In the genomic region with DNA sequence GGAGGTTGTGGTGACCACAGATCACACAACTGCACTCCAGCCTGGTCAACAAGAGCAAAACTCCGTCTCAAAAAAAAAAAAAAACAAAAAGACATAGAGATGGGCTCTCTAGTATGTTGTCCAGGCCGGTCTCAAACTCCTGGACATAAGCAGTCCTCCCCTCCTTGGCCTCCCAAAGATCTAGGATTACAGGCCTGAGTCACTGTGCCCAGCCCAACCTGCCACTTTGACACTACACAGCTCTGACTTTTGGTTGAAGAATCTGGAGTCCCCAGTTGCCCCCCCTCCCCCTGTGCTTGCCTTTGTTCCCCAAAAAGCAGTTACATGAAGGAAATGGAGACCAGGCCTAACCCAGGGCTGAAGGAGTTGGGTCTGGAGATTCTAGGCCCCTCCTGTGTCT, we compare ENCODE assay signal across 1 cellular context.
TF ChIP-seq lines count a peak whose summit lies in the region.

No MANE protein-coding gene starts in this region.

TF ChIP-seq in HEK293, 187 proteins besides CTCF, POLR2A, EP300 and RAD21 (continued from another document):
- TF ChIP-seq, protein P1, sequence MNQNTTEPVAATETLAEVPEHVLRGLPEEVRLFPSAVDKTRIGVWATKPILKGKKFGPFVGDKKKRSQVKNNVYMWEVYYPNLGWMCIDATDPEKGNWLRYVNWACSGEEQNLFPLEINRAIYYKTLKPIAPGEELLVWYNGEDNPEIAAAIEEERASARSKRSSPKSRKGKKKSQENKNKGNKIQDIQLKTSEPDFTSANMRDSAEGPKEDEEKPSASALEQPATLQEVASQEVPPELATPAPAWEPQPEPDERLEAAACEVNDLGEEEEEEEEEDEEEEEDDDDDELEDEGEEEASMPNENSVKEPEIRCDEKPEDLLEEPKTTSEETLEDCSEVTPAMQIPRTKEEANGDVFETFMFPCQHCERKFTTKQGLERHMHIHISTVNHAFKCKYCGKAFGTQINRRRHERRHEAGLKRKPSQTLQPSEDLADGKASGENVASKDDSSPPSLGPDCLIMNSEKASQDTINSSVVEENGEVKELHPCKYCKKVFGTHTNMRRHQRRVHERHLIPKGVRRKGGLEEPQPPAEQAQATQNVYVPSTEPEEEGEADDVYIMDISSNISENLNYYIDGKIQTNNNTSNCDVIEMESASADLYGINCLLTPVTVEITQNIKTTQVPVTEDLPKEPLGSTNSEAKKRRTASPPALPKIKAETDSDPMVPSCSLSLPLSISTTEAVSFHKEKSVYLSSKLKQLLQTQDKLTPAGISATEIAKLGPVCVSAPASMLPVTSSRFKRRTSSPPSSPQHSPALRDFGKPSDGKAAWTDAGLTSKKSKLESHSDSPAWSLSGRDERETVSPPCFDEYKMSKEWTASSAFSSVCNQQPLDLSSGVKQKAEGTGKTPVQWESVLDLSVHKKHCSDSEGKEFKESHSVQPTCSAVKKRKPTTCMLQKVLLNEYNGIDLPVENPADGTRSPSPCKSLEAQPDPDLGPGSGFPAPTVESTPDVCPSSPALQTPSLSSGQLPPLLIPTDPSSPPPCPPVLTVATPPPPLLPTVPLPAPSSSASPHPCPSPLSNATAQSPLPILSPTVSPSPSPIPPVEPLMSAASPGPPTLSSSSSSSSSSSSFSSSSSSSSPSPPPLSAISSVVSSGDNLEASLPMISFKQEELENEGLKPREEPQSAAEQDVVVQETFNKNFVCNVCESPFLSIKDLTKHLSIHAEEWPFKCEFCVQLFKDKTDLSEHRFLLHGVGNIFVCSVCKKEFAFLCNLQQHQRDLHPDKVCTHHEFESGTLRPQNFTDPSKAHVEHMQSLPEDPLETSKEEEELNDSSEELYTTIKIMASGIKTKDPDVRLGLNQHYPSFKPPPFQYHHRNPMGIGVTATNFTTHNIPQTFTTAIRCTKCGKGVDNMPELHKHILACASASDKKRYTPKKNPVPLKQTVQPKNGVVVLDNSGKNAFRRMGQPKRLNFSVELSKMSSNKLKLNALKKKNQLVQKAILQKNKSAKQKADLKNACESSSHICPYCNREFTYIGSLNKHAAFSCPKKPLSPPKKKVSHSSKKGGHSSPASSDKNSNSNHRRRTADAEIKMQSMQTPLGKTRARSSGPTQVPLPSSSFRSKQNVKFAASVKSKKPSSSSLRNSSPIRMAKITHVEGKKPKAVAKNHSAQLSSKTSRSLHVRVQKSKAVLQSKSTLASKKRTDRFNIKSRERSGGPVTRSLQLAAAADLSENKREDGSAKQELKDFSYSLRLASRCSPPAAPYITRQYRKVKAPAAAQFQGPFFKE (tag by site-specific recombination; IDR thresholded peaks at IDR 0.05; ENCODE audit: borderline replicate concordance) = no peak
- TF ChIP-seq, protein P2, sequence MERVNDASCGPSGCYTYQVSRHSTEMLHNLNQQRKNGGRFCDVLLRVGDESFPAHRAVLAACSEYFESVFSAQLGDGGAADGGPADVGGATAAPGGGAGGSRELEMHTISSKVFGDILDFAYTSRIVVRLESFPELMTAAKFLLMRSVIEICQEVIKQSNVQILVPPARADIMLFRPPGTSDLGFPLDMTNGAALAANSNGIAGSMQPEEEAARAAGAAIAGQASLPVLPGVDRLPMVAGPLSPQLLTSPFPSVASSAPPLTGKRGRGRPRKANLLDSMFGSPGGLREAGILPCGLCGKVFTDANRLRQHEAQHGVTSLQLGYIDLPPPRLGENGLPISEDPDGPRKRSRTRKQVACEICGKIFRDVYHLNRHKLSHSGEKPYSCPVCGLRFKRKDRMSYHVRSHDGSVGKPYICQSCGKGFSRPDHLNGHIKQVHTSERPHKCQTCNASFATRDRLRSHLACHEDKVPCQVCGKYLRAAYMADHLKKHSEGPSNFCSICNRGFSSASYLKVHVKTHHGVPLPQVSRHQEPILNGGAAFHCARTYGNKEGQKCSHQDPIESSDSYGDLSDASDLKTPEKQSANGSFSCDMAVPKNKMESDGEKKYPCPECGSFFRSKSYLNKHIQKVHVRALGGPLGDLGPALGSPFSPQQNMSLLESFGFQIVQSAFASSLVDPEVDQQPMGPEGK (tag by site-specific recombination; IDR thresholded peaks at IDR 0.05) = peak; percentile 52
- 0 out of 2 replicates have a peak, but pooled peaks have one; percentile 20 for TF ChIP-seq ZNF600 (tag by site-specific recombination; IDR thresholded peaks at IDR 0.05)
- no peak for TF ChIP-seq ZNF48 (tag by site-specific recombination; IDR thresholded peaks at IDR 0.05)
- TF ChIP-seq ZNF138 (tag by site-specific recombination; IDR thresholded peaks at IDR 0.05; ENCODE audit: borderline replicate concordance) = no peak
- TF ChIP-seq, protein P3, sequence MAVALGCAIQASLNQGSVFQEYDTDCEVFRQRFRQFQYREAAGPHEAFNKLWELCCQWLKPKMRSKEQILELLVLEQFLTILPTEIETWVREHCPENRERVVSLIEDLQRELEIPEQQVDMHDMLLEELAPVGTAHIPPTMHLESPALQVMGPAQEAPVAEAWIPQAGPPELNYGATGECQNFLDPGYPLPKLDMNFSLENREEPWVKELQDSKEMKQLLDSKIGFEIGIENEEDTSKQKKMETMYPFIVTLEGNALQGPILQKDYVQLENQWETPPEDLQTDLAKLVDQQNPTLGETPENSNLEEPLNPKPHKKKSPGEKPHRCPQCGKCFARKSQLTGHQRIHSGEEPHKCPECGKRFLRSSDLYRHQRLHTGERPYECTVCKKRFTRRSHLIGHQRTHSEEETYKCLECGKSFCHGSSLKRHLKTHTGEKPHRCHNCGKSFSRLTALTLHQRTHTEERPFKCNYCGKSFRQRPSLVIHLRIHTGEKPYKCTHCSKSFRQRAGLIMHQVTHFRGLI (tag by site-specific recombination; IDR thresholded peaks at IDR 0.05) = peak; percentile 96
- no peak for TF ChIP-seq TRIM28 (IDR thresholded peaks at IDR 0.05; ENCODE audit: borderline replicate concordance, low read length)
- no peak for TF ChIP-seq ZNF514 (tag by site-specific recombination; IDR thresholded peaks at IDR 0.05)
- no peak for TF ChIP-seq YY2 (tag by site-specific recombination; IDR thresholded peaks at IDR 0.05)
- TF ChIP-seq ZNF785 (tag by site-specific recombination; IDR thresholded peaks at IDR 0.05) = no peak
- TF ChIP-seq ZNF664 (tag by site-specific recombination; IDR thresholded peaks at IDR 0.05) = no peak
- no peak for TF ChIP-seq ZNF558 (tag by site-specific recombination; IDR thresholded peaks at IDR 0.05)
- no peak for TF ChIP-seq SETDB1 (IDR thresholded peaks at IDR 0.05; ENCODE audit: insufficient read length, low read length)
- TF ChIP-seq ZNF837 (tag by site-specific recombination; IDR thresholded peaks at IDR 0.05) = no peak
- TF ChIP-seq ZNF311 (tag by site-specific recombination; IDR thresholded peaks at IDR 0.05; ENCODE audit: borderline replicate concordance) = no peak
- no peak for TF ChIP-seq ZNF791 (tag by site-specific recombination; IDR thresholded peaks at IDR 0.05)
- TF ChIP-seq ZNF830 (tag by site-specific recombination; IDR thresholded peaks at IDR 0.05; ENCODE audit: low read depth) = no peak
- TF ChIP-seq, protein P4, sequence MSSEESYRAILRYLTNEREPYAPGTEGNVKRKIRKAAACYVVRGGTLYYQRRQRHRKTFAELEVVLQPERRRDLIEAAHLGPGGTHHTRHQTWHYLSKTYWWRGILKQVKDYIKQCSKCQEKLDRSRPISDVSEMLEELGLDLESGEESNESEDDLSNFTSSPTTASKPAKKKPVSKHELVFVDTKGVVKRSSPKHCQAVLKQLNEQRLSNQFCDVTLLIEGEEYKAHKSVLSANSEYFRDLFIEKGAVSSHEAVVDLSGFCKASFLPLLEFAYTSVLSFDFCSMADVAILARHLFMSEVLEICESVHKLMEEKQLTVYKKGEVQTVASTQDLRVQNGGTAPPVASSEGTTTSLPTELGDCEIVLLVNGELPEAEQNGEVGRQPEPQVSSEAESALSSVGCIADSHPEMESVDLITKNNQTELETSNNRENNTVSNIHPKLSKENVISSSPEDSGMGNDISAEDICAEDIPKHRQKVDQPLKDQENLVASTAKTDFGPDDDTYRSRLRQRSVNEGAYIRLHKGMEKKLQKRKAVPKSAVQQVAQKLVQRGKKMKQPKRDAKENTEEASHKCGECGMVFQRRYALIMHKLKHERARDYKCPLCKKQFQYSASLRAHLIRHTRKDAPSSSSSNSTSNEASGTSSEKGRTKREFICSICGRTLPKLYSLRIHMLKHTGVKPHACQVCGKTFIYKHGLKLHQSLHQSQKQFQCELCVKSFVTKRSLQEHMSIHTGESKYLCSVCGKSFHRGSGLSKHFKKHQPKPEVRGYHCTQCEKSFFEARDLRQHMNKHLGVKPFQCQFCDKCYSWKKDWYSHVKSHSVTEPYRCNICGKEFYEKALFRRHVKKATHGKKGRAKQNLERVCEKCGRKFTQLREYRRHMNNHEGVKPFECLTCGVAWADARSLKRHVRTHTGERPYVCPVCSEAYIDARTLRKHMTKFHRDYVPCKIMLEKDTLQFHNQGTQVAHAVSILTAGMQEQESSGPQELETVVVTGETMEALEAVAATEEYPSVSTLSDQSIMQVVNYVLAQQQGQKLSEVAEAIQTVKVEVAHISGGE (tag by site-specific recombination; conservative IDR thresholded peaks at IDR 0.05; ENCODE audit: low read depth) = no peak
